Comparison of ENCODE assay signal across 7 cellular contexts in genomic region chr2:27890146-27891062, GRCh38. TPM values are rescaled to one million over a fixed set of nuclear protein-coding genes. Genes with fewer than 3 reads are reported as not detected.
DNase-seq lines count a peak whose midpoint lies in the region; ATAC-seq, FAIRE-seq and TF ChIP-seq lines count a peak whose summit lies in the region.

TSS of gene BABAM2 (plus strand) at chr2:27890729. CDS start at chr2:27894557, 3,828 bp downstream.
TSS of gene RBKS (minus strand) at chr2:27890387. CDS start at chr2:27890345, 42 bp downstream.

- H3K9me3 Mint-ChIP-seq in astrocyte (ENCODE audit: unreplicated experiment), result no peaks in the 10 kb centered on the region

- DNase-seq in GM18507 (ENCODE audit: extremely low spot score, insufficient read length, low read depth) (peak; percentile 87), NCI-H187 treated with DMSO at 0.1 percent for 48 hours (lab: John Stamatoyannopoulos, UW) (peak; percentile 25), T-helper 22 cell (ENCODE audit: low read depth) (peak; percentile 85), astrocyte (ENCODE audit: low read depth) (peak; percentile 72), hepatocyte (ENCODE audit: low spot score) (peak; percentile 94), retinal pigment epithelial cell (ENCODE audit: low read depth) (peak; percentile 39)

- H3K27ac Mint-ChIP-seq in astrocyte (ENCODE audit: unreplicated experiment), result peak within 1 kb of the TSS; percentile 98

- H3K79me2 ChIP-seq in astrocyte (ENCODE audit: insufficient read depth, low read length), result peaks cover 7% of the 10 kb centered on the region
- H3K79me2 ChIP-seq in hepatocyte, result peaks cover 39% of the 10 kb centered on the region

- FAIRE-seq in GM18507 (lab: Jason Lieb, UNC) (peak; percentile 94), astrocyte (lab: Jason Lieb, UNC) (no peak)

- H3K4me1 ChIP-seq in astrocyte (ENCODE audit: insufficient read depth, low read length), result peaks cover 28% of the 10 kb centered on the region
- H3K4me1 ChIP-seq in hepatocyte (ENCODE audit: insufficient read depth), result no peaks in the 10 kb centered on the region

- H3K4me3 ChIP-seq in astrocyte (ENCODE audit: insufficient read depth, low read depth, low read length) (peak within 1 kb of the TSS; percentile 86), hepatocyte (peak within 1 kb of the TSS; percentile 79), retinal pigment epithelial cell (ENCODE audit: low read length) (peak within 1 kb of the TSS; percentile 81)

- H3K36me3 ChIP-seq in astrocyte (ENCODE audit: insufficient read depth, low read length) (no peaks in the 10 kb centered on the region), hepatocyte (replicated peaks; ENCODE audit: insufficient read depth, low read depth) (no peaks in the 10 kb centered on the region)

- H3K27me3 ChIP-seq in astrocyte (ENCODE audit: insufficient read depth, low read length) (no peaks in the 10 kb centered on the region), hepatocyte (no peaks in the 10 kb centered on the region)

- under 1% methylated on average over 78 of the region's 84 CpGs for WGBS in hepatocyte (ENCODE audit: low lambda C conversion rate, missing lambda C conversion rate)

- H3K36me3 Mint-ChIP-seq in astrocyte (ENCODE audit: low read depth, unreplicated experiment), result no peaks in the 10 kb centered on the region

- H3K9ac ChIP-seq in astrocyte (ENCODE audit: low read length), result peak within 1 kb of the TSS; percentile 89

- H3K9me3 ChIP-seq in astrocyte (ENCODE audit: insufficient read depth, low read depth, low read length) (no peaks in the 10 kb centered on the region), hepatocyte (ENCODE audit: low read depth) (no peaks in the 10 kb centered on the region)

- H3K27ac ChIP-seq in astrocyte (ENCODE audit: low read depth, low read length) (peak within 1 kb of the TSS; percentile 97), hepatocyte (peak within 1 kb of the TSS; percentile 100)

- H3K4me3 Mint-ChIP-seq in astrocyte (ENCODE audit: unreplicated experiment), result peak within 1 kb of the TSS; percentile 94

- peak within 1 kb of the TSS; percentile 84 for H3K4me2 ChIP-seq in astrocyte (ENCODE audit: low read length)
- peak within 1 kb of the TSS; percentile 79 for H3K4me2 ChIP-seq in hepatocyte

- H4K20me1 ChIP-seq in astrocyte (ENCODE audit: insufficient read depth, low read length), result no peaks in the 10 kb centered on the region
- H4K20me1 ChIP-seq in hepatocyte (ENCODE audit: insufficient read depth, poor library complexity, severe bottlenecking), result no peaks in the 10 kb centered on the region

- peaks cover 21% of the 10 kb centered on the region for H3K4me1 Mint-ChIP-seq in astrocyte (ENCODE audit: low read depth, unreplicated experiment)

- H3K9me2 ChIP-seq in hepatocyte (replicated peaks; ENCODE audit: insufficient read depth), result no peaks in the 10 kb centered on the region

- no peaks in the 10 kb centered on the region for H3K27me3 Mint-ChIP-seq in astrocyte (ENCODE audit: low read depth, unreplicated experiment)

- ATAC-seq in HG02973 (IDR thresholded peaks at IDR 0.05; ENCODE audit: unreplicated experiment), result peak; percentile 67

- TF ChIP-seq CTCF in astrocyte (IDR thresholded peaks at IDR 0.05; ENCODE audit: insufficient read depth, low read depth, low read length) (no peak), hepatocyte (IDR thresholded peaks at IDR 0.05; ENCODE audit: poor library complexity) (no peak), retinal pigment epithelial cell (conservative IDR thresholded peaks at IDR 0.05; ENCODE audit: low read depth, low read length) (no peak)

- H2AFZ ChIP-seq in astrocyte (ENCODE audit: low read depth, low read length), result peak within 1 kb of the TSS; percentile 85
- peak within 1 kb of the TSS; percentile 76 for H2AFZ ChIP-seq in hepatocyte

RNA-seq across cellular contexts. Expression of gene BABAM2, which starts in this region (rescaled TPM):
- total RNA-seq in astrocyte (27.3 and 28.5 TPM in 2 replicates), hepatocyte (28.8 and 30.8 TPM in 2 replicates)
- 43.6 and 49.4 TPM in 2 replicates for polyA plus RNA-seq in hepatocyte

RNA-seq across cellular contexts. Expression of gene RBKS, which starts in this region (rescaled TPM):
- total RNA-seq in astrocyte (1.6 and 2.6 TPM in 2 replicates), hepatocyte (5.5 and 6.7 TPM in 2 replicates)
- 6.0 and 7.2 TPM in 2 replicates for polyA plus RNA-seq in hepatocyte

Comparison
In these comparisons a context has a peak if more than half of its experiments do, and no peak if none do; other contexts are left out.
1. Peak in every context shown above with its lines: DNase-seq, ATAC-seq, H3K4me3 ChIP-seq and H3K27ac ChIP-seq.
2. DNase-seq: peak in every context shown above with its lines; median percentile 94 in hepatocyte; 87 in GM18507; 85 in T-helper 22 cell; 72 in astrocyte; 39 in retinal pigment epithelial cell; 25 in NCI-H187 treated with DMSO at 0.1 percent for 48 hours.